Comparison of ENCODE assay signal across 8 cellular contexts in the genomic region with DNA sequence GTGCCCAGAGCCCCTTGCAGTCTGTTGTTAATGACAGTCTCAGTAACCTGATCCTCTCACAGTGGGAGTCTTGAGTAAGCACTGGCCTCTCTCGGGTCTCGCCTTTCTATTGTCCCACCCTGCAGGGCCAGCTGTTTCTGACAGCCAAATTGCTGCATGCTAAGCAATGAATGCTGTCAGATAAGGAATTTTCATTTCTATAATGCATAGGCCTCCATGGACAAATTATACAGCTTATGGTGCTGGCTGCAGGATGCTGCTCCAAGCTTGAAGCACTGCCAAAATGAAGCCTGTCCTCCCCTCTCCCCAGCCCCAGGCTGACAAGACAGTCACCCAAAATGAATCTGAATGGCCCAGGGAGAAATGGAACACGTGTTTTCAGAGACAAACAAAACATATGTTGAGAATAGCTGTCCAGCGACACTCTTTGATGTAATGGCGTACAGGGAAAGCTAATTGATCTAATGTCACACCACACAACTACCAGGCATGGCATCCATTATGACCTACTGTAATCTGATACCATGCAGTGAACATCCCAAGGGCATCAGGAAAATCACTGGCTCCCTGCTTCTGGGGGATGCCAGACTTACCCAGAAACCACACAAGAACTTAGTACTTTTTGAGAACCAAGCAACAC. TPM values are rescaled to one million over a fixed set of nuclear protein-coding genes. Genes with fewer than 3 reads are reported as not detected.
DNase-seq lines count a peak whose midpoint lies in the region; ATAC-seq, FAIRE-seq and TF ChIP-seq lines count a peak whose summit lies in the region.

No MANE protein-coding gene starts in this region.

- H3K9me3 Mint-ChIP-seq in endothelial cell (ENCODE audit: unreplicated experiment) (no peaks in the 10 kb centered on the region), progenitor cell of endocrine pancreas (ENCODE audit: low read depth) (no peaks in the 10 kb centered on the region)

- H3K27ac Mint-ChIP-seq in endothelial cell (ENCODE audit: unreplicated experiment) (peak overlapping the region; percentile 36), progenitor cell of endocrine pancreas (peak overlapping the region; percentile 94)

- H3K36me3 Mint-ChIP-seq in endothelial cell (ENCODE audit: low read depth, unreplicated experiment) (no peaks in the 10 kb centered on the region), progenitor cell of endocrine pancreas (ENCODE audit: insufficient read depth) (no peaks in the 10 kb centered on the region)

- TF ChIP-seq CTCF in endothelial cell (IDR thresholded peaks at IDR 0.05; ENCODE audit: unreplicated experiment), result no peak
- TF ChIP-seq CTCF in progenitor cell of endocrine pancreas (IDR thresholded peaks at IDR 0.05; ENCODE audit: unreplicated experiment), result no peak

- DNase-seq in H54 (ENCODE audit: insufficient read length, low spot score) (peak; percentile 24), NCI-H526 (lab: John Stamatoyannopoulos, UW) (peak; percentile 37 to 69), endothelial cell (ENCODE audit: low spot score) (peak; percentile 17), progenitor cell of endocrine pancreas (ENCODE audit: low spot score, unreplicated experiment) (peak; percentile 20), MV-4-11 (lab: John Stamatoyannopoulos, UW) (no peak), NOMO-1 (lab: John Stamatoyannopoulos, UW; ENCODE audit: unreplicated experiment in 2 of 2) (no peak)
- no peak for DNase-seq in stimulated activated CD4-positive, alpha-beta T cell treated with anti-CD3 and anti-CD28 coated beads, Interleukin-4, amount 100 ng/mL, for 24 hours

- FAIRE-seq in H54 (lab: Jason Lieb, UNC), result no peak

- peaks cover 3% of the 10 kb centered on the region for H3K27me3 Mint-ChIP-seq in endothelial cell (ENCODE audit: unreplicated experiment)
- no peaks in the 10 kb centered on the region for H3K27me3 Mint-ChIP-seq in progenitor cell of endocrine pancreas

- no peak for TF ChIP-seq POLR2A in H54 (IDR thresholded peaks at IDR 0.05; ENCODE audit: low read depth, low read length)

- ATAC-seq in GM19351 (IDR thresholded peaks at IDR 0.05; ENCODE audit: unreplicated experiment), result no peak

- H3K4me1 Mint-ChIP-seq in endothelial cell (ENCODE audit: unreplicated experiment) (peaks cover 36% of the 10 kb centered on the region), progenitor cell of endocrine pancreas (ENCODE audit: low read depth) (peaks cover 62% of the 10 kb centered on the region)

- no peak overlapping the region for H3K4me3 Mint-ChIP-seq in endothelial cell (ENCODE audit: unreplicated experiment)
- H3K4me3 Mint-ChIP-seq in progenitor cell of endocrine pancreas (ENCODE audit: low read depth), result peak overlapping the region; percentile 56

RNA-seq across cellular contexts. Expression of gene ACVR1, which starts 36.8 kb away (rescaled TPM):
- total RNA-seq in endothelial cell (ENCODE audit: unreplicated experiment), result 29.9 TPM
- 23.7 and 24.3 TPM in 2 replicates for total RNA-seq in progenitor cell of endocrine pancreas

Comparison
In these comparisons a context has a peak if more than half of its experiments do, and no peak if none do; other contexts are left out.
1. DNase-seq: peak in H54 (single experiment), NCI-H526 (2 of 2), endothelial cell (single experiment) and progenitor cell of endocrine pancreas (single experiment); none in stimulated activated CD4-positive, alpha-beta T cell treated with anti-CD3 and anti-CD28 coated beads, Interleukin-4, amount 100 ng/mL, for 24 hours (single experiment), MV-4-11 (single experiment) and NOMO-1 (0 of 2).